8 cellular contexts compared by ENCODE assay signal in genomic region chr12:105235747-105236476, GRCh38. TPM values are rescaled to one million over a fixed set of nuclear protein-coding genes. Genes with fewer than 3 reads are reported as not detected.
DNase-seq lines count a peak whose midpoint lies in the region; ATAC-seq and TF ChIP-seq lines count a peak whose summit lies in the region.

TSS of gene APPL2 (minus strand) at chr12:105236174. CDS start at chr12:105236012, 162 bp downstream.

- ATAC-seq in GM18499 (IDR thresholded peaks at IDR 0.05; ENCODE audit: insufficient read depth, unreplicated experiment) (peak; percentile 47), HG02970 (IDR thresholded peaks at IDR 0.05; ENCODE audit: low FRiP score, unreplicated experiment) (peak; percentile 76), GM18870 (IDR thresholded peaks at IDR 0.05; ENCODE audit: unreplicated experiment) (no peak)

- H3K27me3 ChIP-seq in hepatocyte = no peaks in the 10 kb centered on the region

- peak within 1 kb of the TSS; percentile 74 for H3K4me2 ChIP-seq in hepatocyte

- H2AFZ ChIP-seq in hepatocyte = peak within 1 kb of the TSS; percentile 96

- H3K9me3 ChIP-seq in hepatocyte (ENCODE audit: low read depth) = no peaks in the 10 kb centered on the region

- peaks cover 36% of the 10 kb centered on the region for H3K4me1 ChIP-seq in hepatocyte (ENCODE audit: insufficient read depth)

- WGBS in hepatocyte (ENCODE audit: low lambda C conversion rate, missing lambda C conversion rate) = 2% methylated on average over 19 of the region's 77 CpGs

- TF ChIP-seq CTCF in hepatocyte (IDR thresholded peaks at IDR 0.05; ENCODE audit: poor library complexity) = peak; percentile 30

- DNase-seq in NCI-H2029 treated with DMSO at 0.1 percent for 48 hours (lab: John Stamatoyannopoulos, UW) (peak; percentile 66), T1000 (lab: John Stamatoyannopoulos, UW) (peak; percentile 82), astrocyte of the hippocampus (ENCODE audit: low read depth, low spot score) (peak; percentile 96), hepatocyte (ENCODE audit: low spot score) (peak; percentile 96), retina (peak; percentile 94)

- no peaks in the 10 kb centered on the region for H4K20me1 ChIP-seq in hepatocyte (ENCODE audit: insufficient read depth, poor library complexity, severe bottlenecking)

- no peaks in the 10 kb centered on the region for H3K9me2 ChIP-seq in hepatocyte (replicated peaks; ENCODE audit: insufficient read depth)

- peak within 1 kb of the TSS; percentile 91 for H3K4me3 ChIP-seq in hepatocyte

- peak within 1 kb of the TSS; percentile 95 for H3K27ac ChIP-seq in hepatocyte

- no peaks in the 10 kb centered on the region for H3K36me3 ChIP-seq in hepatocyte (replicated peaks; ENCODE audit: insufficient read depth, low read depth)

- peaks cover 47% of the 10 kb centered on the region for H3K79me2 ChIP-seq in hepatocyte

RNA-seq across cellular contexts. Expression of gene APPL2, which starts in this region (rescaled TPM):
- 51.9 and 74.1 TPM in 2 replicates for total RNA-seq in hepatocyte
- polyA plus RNA-seq in hepatocyte = 38.2 and 42.2 TPM in 2 replicates
